In the genomic region with DNA sequence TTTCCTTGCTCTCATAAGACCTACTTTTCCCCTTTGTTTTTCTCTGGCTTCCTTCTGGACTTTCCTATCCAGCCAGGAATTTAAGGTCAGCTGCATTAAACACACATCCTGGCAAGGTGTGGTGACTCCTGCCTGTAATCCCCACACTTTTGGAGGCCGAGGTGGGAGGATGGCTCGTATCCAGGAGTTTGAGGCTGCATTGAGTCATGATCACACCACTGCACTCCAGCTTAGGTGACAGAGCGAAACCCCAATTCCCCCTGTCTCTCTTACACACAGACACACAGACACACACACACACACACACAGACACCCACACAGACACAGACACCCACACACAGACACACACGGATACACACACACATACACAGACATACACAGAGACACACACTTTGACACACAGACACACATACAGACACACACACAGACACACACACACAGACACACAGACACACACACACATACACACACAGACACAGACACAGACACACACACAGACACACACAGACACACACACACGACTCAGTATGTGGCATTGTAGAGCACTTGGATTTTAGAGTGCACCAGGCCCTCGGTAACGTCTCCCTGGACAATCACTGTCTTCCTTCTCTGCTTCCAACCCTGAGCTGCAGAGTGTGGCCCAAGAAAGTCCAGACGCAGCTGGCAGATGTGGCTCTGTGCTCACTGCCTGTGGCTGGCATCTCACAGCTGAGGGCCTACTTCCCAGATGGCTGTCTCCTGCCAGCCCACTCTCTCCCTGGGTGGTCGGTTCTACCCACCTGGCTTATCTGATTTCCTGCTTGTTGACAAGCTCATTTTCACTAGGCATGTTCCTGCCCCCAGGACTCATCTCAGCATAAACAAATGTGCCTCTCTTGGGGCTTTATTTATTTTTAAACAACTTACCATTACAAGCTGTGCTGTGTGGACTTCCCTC, we compare ENCODE assay signal across 16 cellular contexts. TPM values are rescaled to one million over a fixed set of nuclear protein-coding genes. Genes with fewer than 3 reads are reported as not detected.
DNase-seq lines count a peak whose midpoint lies in the region; ATAC-seq, FAIRE-seq and TF ChIP-seq lines count a peak whose summit lies in the region.
"Had no signal": no experiment of that assay in that cellular context is flagged by ENCODE, and none has a peak within 500 bp of the region (broad histone marks: within the 10 kb centered on the region; RNA-seq: fewer than 3 reads in every experiment).

No MANE protein-coding gene starts in this region.

- H3K4me1 ChIP-seq in endothelial cell of umbilical vein (ENCODE audit: control insufficient read depth, extremely low read depth, insufficient read depth, low read length): no peaks in the 10 kb centered on the region
- no peaks in the 10 kb centered on the region for H3K4me1 ChIP-seq in upper lobe of right lung
- H3K4me1 ChIP-seq: spleen had no signal

- no peaks in the 10 kb centered on the region for H3K36me3 ChIP-seq in MG63
- H3K36me3 ChIP-seq in endothelial cell of umbilical vein (ENCODE audit: control insufficient read depth in 2 of 2, extremely low read depth in 1 of 2, insufficient read depth in 2 of 2, low read length in 2 of 2): peaks cover 23 to 45% of the 10 kb centered on the region in 2 experiments
- peaks cover 41% of the 10 kb centered on the region for H3K36me3 ChIP-seq in upper lobe of right lung

- no peak overlapping the region for H3K9ac ChIP-seq in endothelial cell of umbilical vein (replicated peaks; ENCODE audit: extremely low read depth, insufficient read depth, low read length)

- no peaks in the 10 kb centered on the region for H4K20me1 ChIP-seq in endothelial cell of umbilical vein (replicated peaks; ENCODE audit: control insufficient read depth, extremely low read depth, insufficient read depth, low read length)

- no peaks in the 10 kb centered on the region for H3K27me3 Mint-ChIP-seq in activated naive CD8-positive, alpha-beta T cell treated with anti-CD3 and anti-CD28 coated beads, Interleukin-2, amount 50 U/mL, for 24 hours
- no peaks in the 10 kb centered on the region for H3K27me3 Mint-ChIP-seq in activated naive CD8-positive, alpha-beta T cell treated with anti-CD3 and anti-CD28 coated beads for 36 hours

- DNase-seq in activated naive CD8-positive, alpha-beta T cell treated with anti-CD3 and anti-CD28 coated beads, Interleukin-2, amount 50 U/mL, for 24 hours: no peak
- no peak for DNase-seq in activated naive CD8-positive, alpha-beta T cell treated with anti-CD3 and anti-CD28 coated beads for 36 hours
- DNase-seq in MG63 (peak; percentile 17), endothelial cell of umbilical vein (ENCODE audit: low read depth, low spot score) (no peak), upper lobe of right lung (peak; percentile 21), HPDE6-E6E7 (ENCODE audit: extremely low spot score) (no peak), T-helper 1 cell (no peak), coronary artery (ENCODE audit: low spot score) (no peak)
- DNase-seq: amniotic stem cell, dermis blood vessel endothelial cell, MV-4-11, NCI-H2107, SHP77, spleen had no signal

- peak overlapping the region; percentile 9 for H3K27ac Mint-ChIP-seq in activated naive CD8-positive, alpha-beta T cell treated with anti-CD3 and anti-CD28 coated beads, Interleukin-2, amount 50 U/mL, for 24 hours
- H3K27ac Mint-ChIP-seq in activated naive CD8-positive, alpha-beta T cell treated with anti-CD3 and anti-CD28 coated beads for 36 hours: no peak overlapping the region

- H3K4me3 ChIP-seq in MG63 (no peak overlapping the region), endothelial cell of umbilical vein (replicated peaks in 1 of 3; ENCODE audit: insufficient read depth in 1 of 3, low read depth in 1 of 3, low read length in 3 of 3) (no peak overlapping the region), upper lobe of right lung (no peak overlapping the region), coronary artery (no peak overlapping the region)
- H3K4me3 ChIP-seq: lung, spleen had no signal

- TF ChIP-seq CTCF in endothelial cell of umbilical vein (IDR thresholded peaks at IDR 0.05; ENCODE audit: extremely low read depth in 1 of 2, insufficient read depth in 1 of 2, low read depth in 1 of 2, low read length in 2 of 2) (no peak), upper lobe of right lung (IDR thresholded peaks at IDR 0.05) (no peak), coronary artery (IDR thresholded peaks at IDR 0.05) (no peak)

- no peaks in the 10 kb centered on the region for H3K9me1 ChIP-seq in endothelial cell of umbilical vein (replicated peaks; ENCODE audit: control insufficient read depth, extremely low read depth, insufficient read depth, low read length)

- FAIRE-seq in endothelial cell of umbilical vein (lab: Jason Lieb, UNC): no peak
- FAIRE-seq: TTC549 had no signal

- intact Hi-C loops in endothelial cell of umbilical vein (cut with micrococcal nuclease) (no loop called here), upper lobe of right lung (cut with DNase I) (no loop called here)

- H3K4me3 Mint-ChIP-seq in activated naive CD8-positive, alpha-beta T cell treated with anti-CD3 and anti-CD28 coated beads, Interleukin-2, amount 50 U/mL, for 24 hours: no peak overlapping the region
- H3K4me3 Mint-ChIP-seq in activated naive CD8-positive, alpha-beta T cell treated with anti-CD3 and anti-CD28 coated beads for 36 hours: no peak overlapping the region

- POLR2A ChIA-PET in endothelial cell of umbilical vein (lab: Charles Lee): no interaction called here

- H3K9me3 ChIP-seq in MG63 (no peaks in the 10 kb centered on the region), endothelial cell of umbilical vein (replicated peaks; ENCODE audit: control insufficient read depth, insufficient read depth, low read length) (no peaks in the 10 kb centered on the region), upper lobe of right lung (no peaks in the 10 kb centered on the region)
- H3K9me3 ChIP-seq: spleen had no signal

- no peaks in the 10 kb centered on the region for H3K27me3 ChIP-seq in MG63
- no peaks in the 10 kb centered on the region for H3K27me3 ChIP-seq in endothelial cell of umbilical vein (ENCODE audit: control insufficient read depth in 2 of 2, insufficient read depth in 2 of 2, low read length in 2 of 2)
- H3K27me3 ChIP-seq in upper lobe of right lung: no peaks in the 10 kb centered on the region
- H3K27me3 ChIP-seq: spleen had no signal

- no peak overlapping the region for H2AFZ ChIP-seq in endothelial cell of umbilical vein (ENCODE audit: low read depth, low read length)

- CTCF ChIA-PET in endothelial cell of umbilical vein (lab: Charles Lee): interaction anchor here (1.0 kb wide), 1 partner anchor 9 kb away, joined by 4 read pairs; no protein-coding TSS in a partner anchor

- BruUV-seq in endothelial cell of umbilical vein (replicated peaks; lab: Mats Ljungman, UMichigan): no TSS peak

- dilution Hi-C loops in endothelial cell of umbilical vein (cut with MboI; ENCODE audit: extremely low pct_ligation_motif_present, low sequenced_read_pairs): no loop called here

- H3K27ac ChIP-seq in endothelial cell of umbilical vein (ENCODE audit: insufficient read depth, low read depth, low read length) (no peak overlapping the region), upper lobe of right lung (no peak overlapping the region), coronary artery (no peak overlapping the region)
- H3K27ac ChIP-seq: spleen had no signal

- TF ChIP-seq POLR2A in endothelial cell of umbilical vein (IDR thresholded peaks at IDR 0.05; ENCODE audit: low read depth, low read length): peak; percentile 29

- no peaks in the 10 kb centered on the region for H3K79me2 ChIP-seq in endothelial cell of umbilical vein (ENCODE audit: control insufficient read depth, insufficient read depth, low read length)

- no peak overlapping the region for H3K4me2 ChIP-seq in endothelial cell of umbilical vein (ENCODE audit: insufficient read depth, low read length)

- ATAC-seq in activated naive CD8-positive, alpha-beta T cell treated with anti-CD3 and anti-CD28 coated beads, Interleukin-2, amount 50 U/mL, for 24 hours: no peak
- ATAC-seq in upper lobe of right lung: no peak

- no peaks in the 10 kb centered on the region for H3K9me3 Mint-ChIP-seq in activated naive CD8-positive, alpha-beta T cell treated with anti-CD3 and anti-CD28 coated beads, Interleukin-2, amount 50 U/mL, for 24 hours
- no peaks in the 10 kb centered on the region for H3K9me3 Mint-ChIP-seq in activated naive CD8-positive, alpha-beta T cell treated with anti-CD3 and anti-CD28 coated beads for 36 hours

- H3K4me1 Mint-ChIP-seq in activated naive CD8-positive, alpha-beta T cell treated with anti-CD3 and anti-CD28 coated beads, Interleukin-2, amount 50 U/mL, for 24 hours: peaks cover 5% of the 10 kb centered on the region
- peaks cover 2% of the 10 kb centered on the region for H3K4me1 Mint-ChIP-seq in activated naive CD8-positive, alpha-beta T cell treated with anti-CD3 and anti-CD28 coated beads for 36 hours

- peaks cover 25% of the 10 kb centered on the region for H3K36me3 Mint-ChIP-seq in activated naive CD8-positive, alpha-beta T cell treated with anti-CD3 and anti-CD28 coated beads, Interleukin-2, amount 50 U/mL, for 24 hours (ENCODE audit: low read depth)
- H3K36me3 Mint-ChIP-seq in activated naive CD8-positive, alpha-beta T cell treated with anti-CD3 and anti-CD28 coated beads for 36 hours: peaks cover 13% of the 10 kb centered on the region

RNA-seq across cellular contexts. Expression of a gene that starts 39.0 kb away (rescaled TPM):
- 10 to 100 TPM; 17.2 to 18.8 TPM for total RNA-seq in activated naive CD8-positive, alpha-beta T cell treated with anti-CD3 and anti-CD28 coated beads for 36 hours
- 8.2 and 9.2 TPM in 2 replicates for total RNA-seq in MG63 (2014; rRNA removed; shearing (Covaris generic); ENCODE audit: low replicate concordance)
- total RNA-seq in endothelial cell of umbilical vein: 50.0 and 53.9 TPM in 2 replicates
- polyA plus RNA-seq in endothelial cell of umbilical vein: 43.8 and 48.6 TPM in 2 replicates
- polyA plus RNA-seq in endothelial cell of umbilical vein (2011; cell fraction: cytosol; rRNA removed): 25.9 and 30.3 TPM in 2 replicates
- polyA plus RNA-seq in endothelial cell of umbilical vein (2011; cell fraction: nucleus; rRNA removed): 216 and 219 TPM in 2 replicates
- 50.3 and 61.8 TPM in 2 replicates for polyA plus RNA-seq in endothelial cell of umbilical vein (2012)
- 73.6 and 74.8 TPM in 2 replicates for polyA minus RNA-seq in endothelial cell of umbilical vein
- polyA minus RNA-seq in endothelial cell of umbilical vein (2011; cell fraction: cytosol; rRNA and poly(A)+ RNA removed): not detected
- polyA minus RNA-seq in endothelial cell of umbilical vein (2011; cell fraction: nucleus; rRNA and poly(A)+ RNA removed): 52.5 and 61.5 TPM in 2 replicates
- 33.2 TPM for total RNA-seq in upper lobe of right lung

RNA-seq across cellular contexts. Expression of a gene that starts 59.0 kb away (rescaled TPM):
- 10 to 100 TPM; 44.3 to 45.5 TPM for total RNA-seq in activated naive CD8-positive, alpha-beta T cell treated with anti-CD3 and anti-CD28 coated beads for 36 hours
- total RNA-seq in MG63 (2014; rRNA removed; shearing (Covaris generic); ENCODE audit: low replicate concordance): 13.3 and 16.8 TPM in 2 replicates
- total RNA-seq in endothelial cell of umbilical vein: 18.6 and 20.1 TPM in 2 replicates
- 6.1 and 8.3 TPM in 2 replicates for polyA plus RNA-seq in endothelial cell of umbilical vein
- polyA plus RNA-seq in endothelial cell of umbilical vein (2011; cell fraction: cytosol; rRNA removed): 8.4 and 9.6 TPM in 2 replicates
- polyA plus RNA-seq in endothelial cell of umbilical vein (2011; cell fraction: nucleus; rRNA removed): 14.6 and 24.1 TPM in 2 replicates
- polyA plus RNA-seq in endothelial cell of umbilical vein (2012): 12.9 and 15.0 TPM in 2 replicates
- polyA minus RNA-seq in endothelial cell of umbilical vein: 16.3 and 20.6 TPM in 2 replicates
- polyA minus RNA-seq in endothelial cell of umbilical vein (2011; cell fraction: cytosol; rRNA and poly(A)+ RNA removed): 13.1 TPM
- polyA minus RNA-seq in endothelial cell of umbilical vein (2011; cell fraction: nucleus; rRNA and poly(A)+ RNA removed): 12.2 and 19.2 TPM in 2 replicates
- 17.0 TPM for total RNA-seq in upper lobe of right lung

RNA-seq across cellular contexts. Expression of a gene that starts 59.3 kb away (rescaled TPM):
- total RNA-seq in activated naive CD8-positive, alpha-beta T cell treated with anti-CD3 and anti-CD28 coated beads for 36 hours: 10 to 100 TPM; 71.8 to 77.6 TPM
- total RNA-seq in MG63 (2014; rRNA removed; shearing (Covaris generic); ENCODE audit: low replicate concordance): 15.2 and 53.2 TPM in 2 replicates
- total RNA-seq in endothelial cell of umbilical vein: 72.4 and 84.5 TPM in 2 replicates
- polyA plus RNA-seq in endothelial cell of umbilical vein: 84.7 and 117 TPM in 2 replicates
- 79.6 and 88.7 TPM in 2 replicates for polyA plus RNA-seq in endothelial cell of umbilical vein (2011; cell fraction: cytosol; rRNA removed)
- 79.3 and 94.5 TPM in 2 replicates for polyA plus RNA-seq in endothelial cell of umbilical vein (2011; cell fraction: nucleus; rRNA removed)
- polyA plus RNA-seq in endothelial cell of umbilical vein (2012): 77.4 and 94.8 TPM in 2 replicates
- polyA minus RNA-seq in endothelial cell of umbilical vein: 47.2 and 48.8 TPM in 2 replicates
- polyA minus RNA-seq in endothelial cell of umbilical vein (2011; cell fraction: cytosol; rRNA and poly(A)+ RNA removed): 57.2 TPM
- 34.2 and 41.7 TPM in 2 replicates for polyA minus RNA-seq in endothelial cell of umbilical vein (2011; cell fraction: nucleus; rRNA and poly(A)+ RNA removed)
- total RNA-seq in upper lobe of right lung: 64.0 TPM

Comparison
In these comparisons a context has a peak if more than half of its experiments do, and no peak if none do; other contexts are left out.
1. DNase-seq: peak in MG63 (single experiment) and upper lobe of right lung (single experiment); none in activated naive CD8-positive, alpha-beta T cell treated with anti-CD3 and anti-CD28 coated beads, Interleukin-2, amount 50 U/mL, for 24 hours (single experiment), activated naive CD8-positive, alpha-beta T cell treated with anti-CD3 and anti-CD28 coated beads for 36 hours (single experiment), endothelial cell of umbilical vein (single experiment), HPDE6-E6E7 (single experiment), T-helper 1 cell (0 of 5) and coronary artery (single experiment).